Comparison of ENCODE assay signal across 20 cellular contexts in the genomic region with DNA sequence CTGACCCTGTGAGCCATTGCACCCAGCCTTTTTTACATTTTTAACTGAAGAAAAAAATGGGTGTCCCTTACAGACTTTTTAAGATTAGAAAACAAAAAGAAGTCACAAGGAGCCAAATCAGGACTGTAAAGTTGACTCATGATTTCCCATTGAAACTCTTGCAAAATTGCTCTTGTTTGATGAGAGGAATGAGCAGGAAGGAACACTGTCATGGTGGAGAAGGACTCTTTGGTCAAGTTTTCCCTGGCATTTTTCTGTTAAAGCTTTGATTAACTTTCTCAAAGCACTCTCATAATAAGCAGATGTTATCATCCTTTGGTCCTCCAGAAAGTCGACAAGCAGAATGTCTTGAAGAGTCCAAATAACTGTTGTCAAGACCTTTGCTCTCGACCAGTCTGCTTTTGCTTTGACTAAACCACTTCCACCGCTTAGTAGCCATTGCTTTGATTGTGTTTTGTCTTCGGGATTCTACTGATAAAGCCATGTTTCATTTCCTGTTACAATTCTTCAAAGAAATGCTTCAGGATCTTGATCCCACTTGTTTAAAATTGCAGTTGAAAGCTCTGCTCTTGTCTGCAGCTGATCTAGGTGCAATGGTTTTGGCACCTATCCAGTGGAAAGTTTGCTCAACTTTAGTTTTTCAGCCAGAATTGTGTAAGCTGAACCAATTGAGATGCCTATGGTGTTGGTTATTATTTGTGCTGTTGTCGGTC.
DNase-seq lines count a peak whose midpoint lies in the region; ATAC-seq and TF ChIP-seq lines count a peak whose summit lies in the region.
"Had no signal": no experiment of that assay in that cellular context is flagged by ENCODE, and none has a peak within 500 bp of the region (broad histone marks: within the 10 kb centered on the region; RNA-seq: fewer than 3 reads in every experiment).

No MANE protein-coding gene starts in this region.

- TF ChIP-seq POLR2A in Peyer's patch (IDR thresholded peaks at IDR 0.05), result no peak

- H3K27ac ChIP-seq in HEK293 (ENCODE audit: extremely low read depth, low read depth, low read length), result no peak overlapping the region
- H3K27ac ChIP-seq in Peyer's patch, result no peak overlapping the region
- H3K27ac ChIP-seq: dorsolateral prefrontal cortex, esophagus muscularis mucosa, RWPE1, tibial nerve had no signal

- POLR2A ChIA-PET in HEK293 (lab: Yijun Ruan, JAX), result no interaction called here

- H3K4me1 ChIP-seq in HEK293 (ENCODE audit: control insufficient read depth, insufficient read depth, low read length), result no peaks in the 10 kb centered on the region
- no peaks in the 10 kb centered on the region for H3K4me1 ChIP-seq in Peyer's patch
- H3K4me1 ChIP-seq: esophagus muscularis mucosa had no signal

- H3K9me3 ChIP-seq in HEK293 (ENCODE audit: control insufficient read depth, insufficient read depth, low read depth, low read length) (no peaks in the 10 kb centered on the region), Peyer's patch (no peaks in the 10 kb centered on the region)
- H3K9me3 ChIP-seq: esophagus muscularis mucosa, tibial nerve had no signal

- TF ChIP-seq CTCF in HEK293 (tag by site-specific recombination; IDR thresholded peaks at IDR 0.05), result no peak
- TF ChIP-seq CTCF in astrocyte of the spinal cord (IDR thresholded peaks at IDR 0.05; ENCODE audit: low read depth, low read length), result no peak
- no peak for TF ChIP-seq CTCF in fibroblast of the aortic adventitia (IDR thresholded peaks at IDR 0.05; ENCODE audit: insufficient read depth, low read length)
- TF ChIP-seq CTCF in Peyer's patch (IDR thresholded peaks at IDR 0.05), result no peak

- H3K27me3 ChIP-seq in Peyer's patch, result no peaks in the 10 kb centered on the region
- H3K27me3 ChIP-seq: dorsolateral prefrontal cortex, esophagus muscularis mucosa, tibial nerve had no signal

- H3K4me3 ChIP-seq in HEK293 (ENCODE audit: low read depth, low read length) (no peak overlapping the region), astrocyte of the spinal cord (ENCODE audit: low read depth, low read length) (no peak overlapping the region), fibroblast of the aortic adventitia (ENCODE audit: low read depth, low read length) (no peak overlapping the region), Peyer's patch (no peak overlapping the region)
- H3K4me3 ChIP-seq: dorsolateral prefrontal cortex, esophagus muscularis mucosa, tibial nerve had no signal

- in situ Hi-C loops in astrocyte of the spinal cord (cut with HindIII; ENCODE audit: low sequenced_read_pairs), result no loop called here

- DNase-seq in astrocyte of the spinal cord (ENCODE audit: low read depth, low spot score) (peak; percentile 53), fibroblast of the aortic adventitia (ENCODE audit: low read depth) (peak; percentile 79), non-pigmented ciliary epithelial cell (ENCODE audit: low read depth) (peak; percentile 60), Peyer's patch (no peak)
- no peak for DNase-seq in activated CD4-positive, CD25-positive, alpha-beta regulatory T cell treated with anti-CD3 and anti-CD28 coated beads, Interleukin-2, amount 50 U/mL, for 72 hours
- DNase-seq: activated effector memory CD4-positive, alpha-beta T cell treated with Interleukin-2 at 50 U/mL for 16 hours; C1 segment of cervical spinal cord; DMS53; dorsolateral prefrontal cortex; left ventricle myocardium superior; MV-4-11; natural killer cell; stimulated activated CD4-positive, alpha-beta T cell treated with anti-CD3 and anti-CD28 coated beads, Interleukin-12 subunit alpha, Interleukin-12 subunit beta, amount 100 ng/mL, for 4 hours had no signal

- CTCF ChIA-PET in HEK293 (lab: Yijun Ruan, JAX), result no interaction called here

- ATAC-seq in GM18498 (IDR thresholded peaks at IDR 0.05; ENCODE audit: unreplicated experiment), result no peak
- no peak for ATAC-seq in GM21529 (IDR thresholded peaks at IDR 0.05; ENCODE audit: unreplicated experiment)
- ATAC-seq: left ventricle myocardium superior; natural killer cell; stimulated activated memory B cell treated with anti-CD40 and anti-IgM and Interleukin-4, amounts not matched to agents 10 μg/mL and 1 μg/mL and 100 μg/mL, for 72 hours had no signal

- H3K36me3 ChIP-seq in HEK293 (ENCODE audit: control insufficient read depth in 2 of 2, insufficient read depth in 1 of 2, low read length in 2 of 2) (no peaks in the 10 kb centered on the region), Peyer's patch (no peaks in the 10 kb centered on the region)
- H3K36me3 ChIP-seq: esophagus muscularis mucosa, tibial nerve had no signal

TF ChIP-seq in HEK293, 187 proteins besides CTCF, POLR2A, EP300 and RAD21:
- TF ChIP-seq SETDB1 (IDR thresholded peaks at IDR 0.05; ENCODE audit: insufficient read length, low read length) (peak; percentile 42), ZNF48 (tag by site-specific recombination; IDR thresholded peaks at IDR 0.05) (no peak)
TF ChIP-seq in HEK293: peak in this region for 1.

Comparison
In these comparisons a context has a peak if more than half of its experiments do, and no peak if none do; other contexts are left out.
1. DNase-seq: peak in astrocyte of the spinal cord (single experiment), fibroblast of the aortic adventitia (single experiment) and non-pigmented ciliary epithelial cell (single experiment); none in Peyer's patch (0 of 3) and activated CD4-positive, CD25-positive, alpha-beta regulatory T cell treated with anti-CD3 and anti-CD28 coated beads, Interleukin-2, amount 50 U/mL, for 72 hours (single experiment).